2 cellular contexts compared by ENCODE assay signal in the genomic region with DNA sequence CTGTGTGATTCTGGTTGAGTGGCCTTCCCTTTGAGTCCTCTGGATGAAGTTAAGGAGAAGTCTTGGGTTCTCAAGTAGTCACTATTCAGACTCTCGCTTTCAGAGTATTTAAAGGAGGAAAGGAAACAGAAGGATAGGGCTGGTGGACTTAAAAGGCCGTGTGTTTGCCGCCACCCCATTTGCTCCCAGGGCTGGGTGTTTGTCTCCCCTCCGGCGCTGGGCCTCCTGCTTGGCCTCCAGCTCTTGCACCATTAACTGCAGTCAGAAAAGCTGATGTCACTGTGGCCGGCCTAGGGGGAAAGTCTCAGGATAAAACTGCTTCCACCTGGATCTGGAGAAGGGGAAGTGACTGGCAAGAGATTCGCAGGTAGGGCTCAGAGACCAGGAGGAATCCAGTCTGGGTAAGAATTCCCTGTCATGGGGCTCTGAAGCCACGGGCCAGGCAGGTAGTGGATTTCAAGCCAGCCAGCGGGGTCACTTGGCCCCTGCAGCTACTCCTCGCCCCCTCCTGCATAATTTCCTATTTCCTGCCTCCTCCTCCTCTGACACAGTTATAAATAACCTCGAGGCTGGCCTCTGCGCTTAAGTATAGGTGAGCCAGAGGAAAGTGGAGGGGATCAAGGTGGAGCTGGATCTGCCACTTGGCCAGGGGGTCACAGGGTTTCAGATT.
TF ChIP-seq lines count a peak whose summit lies in the region.

No MANE protein-coding gene starts in this region.

TF ChIP-seq in HepG2, 621 proteins besides CTCF, POLR2A, EP300 and RAD21 (continued from another document):
- TF ChIP-seq, protein P1, sequence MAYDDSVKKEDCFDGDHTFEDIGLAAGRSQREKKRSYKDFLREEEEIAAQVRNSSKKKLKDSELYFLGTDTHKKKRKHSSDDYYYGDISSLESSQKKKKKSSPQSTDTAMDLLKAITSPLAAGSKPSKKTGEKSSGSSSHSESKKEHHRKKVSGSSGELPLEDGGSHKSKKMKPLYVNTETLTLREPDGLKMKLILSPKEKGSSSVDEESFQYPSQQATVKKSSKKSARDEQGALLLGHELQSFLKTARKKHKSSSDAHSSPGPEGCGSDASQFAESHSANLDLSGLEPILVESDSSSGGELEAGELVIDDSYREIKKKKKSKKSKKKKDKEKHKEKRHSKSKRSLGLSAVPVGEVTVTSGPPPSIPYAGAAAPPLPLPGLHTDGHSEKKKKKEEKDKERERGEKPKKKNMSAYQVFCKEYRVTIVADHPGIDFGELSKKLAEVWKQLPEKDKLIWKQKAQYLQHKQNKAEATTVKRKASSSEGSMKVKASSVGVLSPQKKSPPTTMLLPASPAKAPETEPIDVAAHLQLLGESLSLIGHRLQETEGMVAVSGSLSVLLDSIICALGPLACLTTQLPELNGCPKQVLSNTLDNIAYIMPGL (CRISPR knock-in tag; IDR thresholded peaks at IDR 0.05; ENCODE audit: borderline replicate concordance in 1 of 2, low read depth in 1 of 2) = no peak
- TF ChIP-seq, protein P2, sequence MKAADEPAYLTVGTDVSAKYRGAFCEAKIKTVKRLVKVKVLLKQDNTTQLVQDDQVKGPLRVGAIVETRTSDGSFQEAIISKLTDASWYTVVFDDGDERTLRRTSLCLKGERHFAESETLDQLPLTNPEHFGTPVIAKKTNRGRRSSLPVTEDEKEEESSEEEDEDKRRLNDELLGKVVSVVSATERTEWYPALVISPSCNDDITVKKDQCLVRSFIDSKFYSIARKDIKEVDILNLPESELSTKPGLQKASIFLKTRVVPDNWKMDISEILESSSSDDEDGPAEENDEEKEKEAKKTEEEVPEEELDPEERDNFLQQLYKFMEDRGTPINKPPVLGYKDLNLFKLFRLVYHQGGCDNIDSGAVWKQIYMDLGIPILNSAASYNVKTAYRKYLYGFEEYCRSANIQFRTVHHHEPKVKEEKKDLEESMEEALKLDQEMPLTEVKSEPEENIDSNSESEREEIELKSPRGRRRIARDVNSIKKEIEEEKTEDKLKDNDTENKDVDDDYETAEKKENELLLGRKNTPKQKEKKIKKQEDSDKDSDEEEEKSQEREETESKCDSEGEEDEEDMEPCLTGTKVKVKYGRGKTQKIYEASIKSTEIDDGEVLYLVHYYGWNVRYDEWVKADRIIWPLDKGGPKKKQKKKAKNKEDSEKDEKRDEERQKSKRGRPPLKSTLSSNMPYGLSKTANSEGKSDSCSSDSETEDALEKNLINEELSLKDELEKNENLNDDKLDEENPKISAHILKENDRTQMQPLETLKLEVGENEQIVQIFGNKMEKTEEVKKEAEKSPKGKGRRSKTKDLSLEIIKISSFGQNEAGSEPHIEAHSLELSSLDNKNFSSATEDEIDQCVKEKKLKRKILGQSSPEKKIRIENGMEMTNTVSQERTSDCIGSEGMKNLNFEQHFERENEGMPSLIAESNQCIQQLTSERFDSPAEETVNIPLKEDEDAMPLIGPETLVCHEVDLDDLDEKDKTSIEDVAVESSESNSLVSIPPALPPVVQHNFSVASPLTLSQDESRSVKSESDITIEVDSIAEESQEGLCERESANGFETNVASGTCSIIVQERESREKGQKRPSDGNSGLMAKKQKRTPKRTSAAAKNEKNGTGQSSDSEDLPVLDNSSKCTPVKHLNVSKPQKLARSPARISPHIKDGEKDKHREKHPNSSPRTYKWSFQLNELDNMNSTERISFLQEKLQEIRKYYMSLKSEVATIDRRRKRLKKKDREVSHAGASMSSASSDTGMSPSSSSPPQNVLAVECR (CRISPR knock-in tag; IDR thresholded peaks at IDR 0.05; ENCODE audit: borderline replicate concordance) = no peak
- no peak for TF ChIP-seq SRSF4 (IDR thresholded peaks at IDR 0.05; ENCODE audit: low read depth, low read length, poor library complexity, severe bottlenecking)
- no peak for TF ChIP-seq GABPA (IDR thresholded peaks at IDR 0.05; ENCODE audit: low read depth, low read length)
- TF ChIP-seq GABPA (CRISPR knock-in tag; IDR thresholded peaks at IDR 0.05; ENCODE audit: low read depth) = no peak
- TF ChIP-seq, protein P3, sequence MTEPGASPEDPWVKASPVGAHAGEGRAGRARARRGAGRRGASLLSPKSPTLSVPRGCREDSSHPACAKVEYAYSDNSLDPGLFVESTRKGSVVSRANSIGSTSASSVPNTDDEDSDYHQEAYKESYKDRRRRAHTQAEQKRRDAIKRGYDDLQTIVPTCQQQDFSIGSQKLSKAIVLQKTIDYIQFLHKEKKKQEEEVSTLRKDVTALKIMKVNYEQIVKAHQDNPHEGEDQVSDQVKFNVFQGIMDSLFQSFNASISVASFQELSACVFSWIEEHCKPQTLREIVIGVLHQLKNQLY (CRISPR knock-in tag; IDR thresholded peaks at IDR 0.05) = no peak

TF ChIP-seq in SK-N-SH treated with all-trans-retinoic acid at 6 μM for 48 hours, 23 proteins besides CTCF, POLR2A, EP300 and RAD21 (continued from another document):
- TF ChIP-seq, protein P4, sequence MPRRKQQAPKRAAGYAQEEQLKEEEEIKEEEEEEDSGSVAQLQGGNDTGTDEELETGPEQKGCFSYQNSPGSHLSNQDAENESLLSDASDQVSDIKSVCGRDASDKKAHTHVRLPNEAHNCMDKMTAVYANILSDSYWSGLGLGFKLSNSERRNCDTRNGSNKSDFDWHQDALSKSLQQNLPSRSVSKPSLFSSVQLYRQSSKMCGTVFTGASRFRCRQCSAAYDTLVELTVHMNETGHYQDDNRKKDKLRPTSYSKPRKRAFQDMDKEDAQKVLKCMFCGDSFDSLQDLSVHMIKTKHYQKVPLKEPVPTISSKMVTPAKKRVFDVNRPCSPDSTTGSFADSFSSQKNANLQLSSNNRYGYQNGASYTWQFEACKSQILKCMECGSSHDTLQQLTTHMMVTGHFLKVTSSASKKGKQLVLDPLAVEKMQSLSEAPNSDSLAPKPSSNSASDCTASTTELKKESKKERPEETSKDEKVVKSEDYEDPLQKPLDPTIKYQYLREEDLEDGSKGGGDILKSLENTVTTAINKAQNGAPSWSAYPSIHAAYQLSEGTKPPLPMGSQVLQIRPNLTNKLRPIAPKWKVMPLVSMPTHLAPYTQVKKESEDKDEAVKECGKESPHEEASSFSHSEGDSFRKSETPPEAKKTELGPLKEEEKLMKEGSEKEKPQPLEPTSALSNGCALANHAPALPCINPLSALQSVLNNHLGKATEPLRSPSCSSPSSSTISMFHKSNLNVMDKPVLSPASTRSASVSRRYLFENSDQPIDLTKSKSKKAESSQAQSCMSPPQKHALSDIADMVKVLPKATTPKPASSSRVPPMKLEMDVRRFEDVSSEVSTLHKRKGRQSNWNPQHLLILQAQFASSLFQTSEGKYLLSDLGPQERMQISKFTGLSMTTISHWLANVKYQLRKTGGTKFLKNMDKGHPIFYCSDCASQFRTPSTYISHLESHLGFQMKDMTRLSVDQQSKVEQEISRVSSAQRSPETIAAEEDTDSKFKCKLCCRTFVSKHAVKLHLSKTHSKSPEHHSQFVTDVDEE (CRISPR knock-in tag; IDR thresholded peaks at IDR 0.05) = no peak
TF ChIP-seq in SK-N-SH treated with all-trans-retinoic acid at 6 μM for 48 hours: peak in this region for 0.
